23 cellular contexts compared by ENCODE assay signal in the genomic region with DNA sequence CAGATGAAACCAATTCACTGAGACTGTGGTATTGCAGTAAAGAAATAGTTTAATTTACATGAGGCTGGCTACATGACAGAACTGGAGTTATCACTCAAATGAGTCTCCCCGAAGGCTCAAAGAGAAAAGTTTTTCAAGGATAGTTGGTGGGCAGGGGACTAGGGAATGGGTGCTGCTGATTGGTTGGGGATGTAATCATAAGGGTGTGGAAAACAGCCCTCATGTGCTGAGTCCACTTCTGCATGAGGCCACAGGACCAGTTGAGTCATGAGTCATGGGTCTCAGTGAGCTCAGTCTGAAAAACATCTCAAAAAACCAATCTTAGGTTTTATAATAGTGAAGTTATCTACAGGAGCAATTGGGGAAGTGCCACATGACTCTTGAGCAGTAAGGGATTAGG.
DNase-seq lines count a peak whose midpoint lies in the region; ATAC-seq, FAIRE-seq and TF ChIP-seq lines count a peak whose summit lies in the region.
"Had no signal": no experiment of that assay in that cellular context is flagged by ENCODE, and none has a peak within 500 bp of the region (broad histone marks: within the 10 kb centered on the region; RNA-seq: fewer than 3 reads in every experiment).

No MANE protein-coding gene starts in this region.

- peaks cover 7% of the 10 kb centered on the region for H3K27me3 Mint-ChIP-seq in endothelial cell (ENCODE audit: unreplicated experiment)

- no TSS peak for BruUV-seq in K562 (replicated peaks; lab: Mats Ljungman, UMichigan)

- H3K27me3 ChIP-seq in K562 (ENCODE audit: control insufficient read depth in 2 of 2, insufficient read depth in 2 of 2, low read length in 2 of 2) = no peaks in the 10 kb centered on the region
- H3K27me3 ChIP-seq in esophagus squamous epithelium = no peaks in the 10 kb centered on the region

- H3K4me3 Mint-ChIP-seq in endothelial cell (ENCODE audit: unreplicated experiment) = no peak overlapping the region
- H3K4me3 Mint-ChIP-seq: CD4-positive, alpha-beta T cell; HFFc6 had no signal

- H3K79me2 ChIP-seq in K562 (ENCODE audit: control insufficient read depth, insufficient read depth, low read length) = no peaks in the 10 kb centered on the region

- H3K36me3 ChIP-seq in HEK293 (ENCODE audit: control insufficient read depth in 2 of 2, insufficient read depth in 1 of 2, low read length in 2 of 2) (no peaks in the 10 kb centered on the region), K562 (ENCODE audit: control insufficient read depth, insufficient read depth, low read length) (no peaks in the 10 kb centered on the region; the same call in 2 of the 3 replicates), esophagus squamous epithelium (no peaks in the 10 kb centered on the region)

- no peak for TF ChIP-seq EP300 in K562 (IDR thresholded peaks at IDR 0.05; ENCODE audit: low read length)

- no peak overlapping the region for H3K4me2 ChIP-seq in K562 (ENCODE audit: insufficient read depth, low read length)
- H3K4me2 ChIP-seq: KMS-11 had no signal

- intact Hi-C loops in K562 (cut with micrococcal nuclease) = no loop called here
- intact Hi-C loops in esophagus squamous epithelium (cut with DNase I) = no loop called here

- no peaks in the 10 kb centered on the region for H3K9me1 ChIP-seq in K562 (ENCODE audit: control insufficient read depth, insufficient read depth, low read length)

- no peak for TF ChIP-seq CTCF in HEK293 (tag by site-specific recombination; IDR thresholded peaks at IDR 0.05)
- TF ChIP-seq CTCF in K562 (IDR thresholded peaks at IDR 0.05 in 2 of 3, conservative IDR thresholded peaks at IDR 0.05 in 1 of 3; ENCODE audit: insufficient read depth in 2 of 3, low read depth in 1 of 3, low read length in 3 of 3) = no peak
- TF ChIP-seq CTCF in fibroblast of mammary gland (conservative IDR thresholded peaks at IDR 0.05; ENCODE audit: control insufficient read depth, insufficient read depth, low read depth, low read length) = no peak
- no peak for TF ChIP-seq CTCF in GM13977 (IDR thresholded peaks at IDR 0.05; ENCODE audit: extremely low read depth, insufficient read depth, missing control alignments)
- TF ChIP-seq CTCF in esophagus squamous epithelium (IDR thresholded peaks at IDR 0.05) = no peak
- no peak for TF ChIP-seq CTCF in endothelial cell (IDR thresholded peaks at IDR 0.05; ENCODE audit: unreplicated experiment)

- no peaks in the 10 kb centered on the region for H4K20me1 ChIP-seq in K562 (replicated peaks; ENCODE audit: control insufficient read depth, insufficient read depth, low read length)

- FAIRE-seq in K562 (lab: Jason Lieb, UNC) = no peak
- FAIRE-seq: H54, HTR-8/SVneo had no signal

- H3K27ac ChIP-seq in HEK293 (ENCODE audit: extremely low read depth, low read depth, low read length) (no peak overlapping the region), K562 (ENCODE audit: extremely low read depth, low read depth, low read length) (no peak overlapping the region), esophagus squamous epithelium (no peak overlapping the region)
- H3K27ac ChIP-seq: KMS-11, RWPE1 had no signal

- no peak overlapping the region for H2AFZ ChIP-seq in K562 (ENCODE audit: low read depth, low read length)

- ATAC-seq in K562 = no peak
- ATAC-seq: SK-N-SH treated with all-trans-retinoic acid at 6 μM for 48 hours had no signal

- TF ChIP-seq POLR2A in K562 (conservative IDR thresholded peaks at IDR 0.05) = no peak
- no peak for TF ChIP-seq POLR2A in esophagus squamous epithelium (IDR thresholded peaks at IDR 0.05)

- no peaks in the 10 kb centered on the region for H3K9me3 ChIP-seq in HEK293 (ENCODE audit: control insufficient read depth, insufficient read depth, low read depth, low read length)
- H3K9me3 ChIP-seq in K562 (replicated peaks; ENCODE audit: control insufficient read depth, insufficient read depth, low read depth, low read length) = peaks cover 29% of the 10 kb centered on the region
- H3K9me3 ChIP-seq in esophagus squamous epithelium = peaks cover 0 to 32% (median 17%) of the 10 kb centered on the region in 3 donors

- no peaks in the 10 kb centered on the region for H3K4me1 Mint-ChIP-seq in endothelial cell (ENCODE audit: unreplicated experiment)

- 71% methylated on average over 1 of the region's 1 CpG for WGBS in K562 (ENCODE audit: insufficient coverage, low coverage, missing lambda C conversion rate)
- WGBS in esophagus squamous epithelium, 2 donors = 93 to 100% methylated on average over 1 of the region's 1 CpG

- H3K27ac Mint-ChIP-seq in endothelial cell (ENCODE audit: unreplicated experiment) = no peak overlapping the region
- H3K27ac Mint-ChIP-seq: CD4-positive, alpha-beta T cell; HFFc6 had no signal

- H3K9me3 Mint-ChIP-seq in endothelial cell (ENCODE audit: unreplicated experiment) = peaks cover 8% of the 10 kb centered on the region

- DNase-seq in K562 (ENCODE audit: extremely low read depth in 1 of 4, low spot score in 3 of 4) (no peak), fibroblast of mammary gland (ENCODE audit: low read depth) (peak; percentile 41), stromal cell of bone marrow (ENCODE audit: low read depth) (peak; percentile 59), GM13977 (ENCODE audit: low spot score) (no peak), esophagus squamous epithelium (lab: John Stamatoyannopoulos, UW) (no peak), pons (ENCODE audit: low spot score) (no peak), endothelial cell (ENCODE audit: low spot score) (no peak)
- DNase-seq: CD4-positive, alpha-beta T cell; DND-41; GDM1; HFFc6; NCI-H1105; NCI-H146; NCI-H2029; NCI-H226; NCI-H510A treated with DMSO at 0.1 percent for 48 hours; NCI-H748 treated with DMSO at 0.1 percent for 48 hours had no signal

- CTCF ChIA-PET in HEK293 (lab: Yijun Ruan, JAX) = no interaction called here
- CTCF ChIA-PET in K562 (lab: Yijun Ruan, JAX; ENCODE audit: low intra/inter-chr PET ratio) = no interaction called here

- POLR2A ChIA-PET in HEK293 (lab: Yijun Ruan, JAX) = no interaction called here
- POLR2A ChIA-PET in K562 (lab: Yijun Ruan, JAX) = no interaction called here

- in situ Hi-C loops in K562 (cut with MboI) (no loop called here), GM13977 (cut with MboI; ENCODE audit: low pct_unique_long_range_greater_than_20kb, low sequenced_read_pairs, unreplicated experiment) (no loop called here)

- H3K36me3 Mint-ChIP-seq in endothelial cell (ENCODE audit: low read depth, unreplicated experiment) = peaks cover 11% of the 10 kb centered on the region

- TF ChIP-seq RAD21 in K562 (CRISPR knock-in tag; conservative IDR thresholded peaks at IDR 0.05 in 1 of 2, IDR thresholded peaks at IDR 0.05 in 1 of 2) = no peak

- H3K4me3 ChIP-seq in HEK293 (ENCODE audit: low read depth, low read length) (no peak overlapping the region), K562 (no peak overlapping the region), fibroblast of mammary gland (ENCODE audit: control insufficient read depth, low read depth, low read length) (no peak overlapping the region), esophagus squamous epithelium (no peak overlapping the region)

- H3K4me1 ChIP-seq in HEK293 (ENCODE audit: control insufficient read depth, insufficient read depth, low read length) (peaks cover 5% of the 10 kb centered on the region), K562 (replicated peaks in 1 of 2; ENCODE audit: control insufficient read depth in 2 of 2, insufficient read depth in 2 of 2, low read length in 2 of 2) (no peaks in the 10 kb centered on the region), esophagus squamous epithelium (no peaks in the 10 kb centered on the region)

- H3K9ac ChIP-seq in K562 (ENCODE audit: insufficient read depth in 1 of 2, low read depth in 2 of 2, low read length in 2 of 2) = no peak overlapping the region
- H3K9ac ChIP-seq: KMS-11 had no signal

TF ChIP-seq in HEK293, 187 proteins besides CTCF, POLR2A, EP300 and RAD21:
- no peak for TF ChIP-seq ZNF423 (tag by site-specific recombination; IDR thresholded peaks at IDR 0.05)
- no peak for TF ChIP-seq ZNF529 (tag by site-specific recombination; IDR thresholded peaks at IDR 0.05; ENCODE audit: insufficient replicate concordance)
- no peak for TF ChIP-seq ZFP37 (tag by site-specific recombination; IDR thresholded peaks at IDR 0.05)
- TF ChIP-seq ZSCAN4 (tag by site-specific recombination; IDR thresholded peaks at IDR 0.05) = no peak
- TF ChIP-seq SETDB1 (IDR thresholded peaks at IDR 0.05; ENCODE audit: insufficient read length, low read length) = peak; percentile 25

TF ChIP-seq in K562, 482 proteins besides CTCF, POLR2A, EP300 and RAD21 (continues in another document):
- TF ChIP-seq, protein P1, sequence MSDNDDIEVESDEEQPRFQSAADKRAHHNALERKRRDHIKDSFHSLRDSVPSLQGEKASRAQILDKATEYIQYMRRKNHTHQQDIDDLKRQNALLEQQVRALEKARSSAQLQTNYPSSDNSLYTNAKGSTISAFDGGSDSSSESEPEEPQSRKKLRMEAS (CRISPR knock-in tag; IDR thresholded peaks at IDR 0.05) = peak; percentile 21; the same call in 1 of the 2 replicates
- peak; percentile 44; the same call in 1 of the 2 replicates for TF ChIP-seq L3MBTL2 (IDR thresholded peaks at IDR 0.05)
- no peak for TF ChIP-seq CXXC5 (CRISPR knock-in tag; IDR thresholded peaks at IDR 0.05)
- TF ChIP-seq TRIM24 (IDR thresholded peaks at IDR 0.05) = peak; percentile 15 to 71; a peak in 2 of 4 replicates
- TF ChIP-seq, protein P2, sequence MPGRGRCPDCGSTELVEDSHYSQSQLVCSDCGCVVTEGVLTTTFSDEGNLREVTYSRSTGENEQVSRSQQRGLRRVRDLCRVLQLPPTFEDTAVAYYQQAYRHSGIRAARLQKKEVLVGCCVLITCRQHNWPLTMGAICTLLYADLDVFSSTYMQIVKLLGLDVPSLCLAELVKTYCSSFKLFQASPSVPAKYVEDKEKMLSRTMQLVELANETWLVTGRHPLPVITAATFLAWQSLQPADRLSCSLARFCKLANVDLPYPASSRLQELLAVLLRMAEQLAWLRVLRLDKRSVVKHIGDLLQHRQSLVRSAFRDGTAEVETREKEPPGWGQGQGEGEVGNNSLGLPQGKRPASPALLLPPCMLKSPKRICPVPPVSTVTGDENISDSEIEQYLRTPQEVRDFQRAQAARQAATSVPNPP (IDR thresholded peaks at IDR 0.05; ENCODE audit: borderline replicate concordance, insufficient read depth, insufficient read length) = no peak
- no peak for TF ChIP-seq ZNF707 (CRISPR knock-in tag; conservative IDR thresholded peaks at IDR 0.05)
- TF ChIP-seq SIN3A (IDR thresholded peaks at IDR 0.05; ENCODE audit: borderline replicate concordance in 2 of 2, control insufficient read depth in 1 of 2, low read depth in 2 of 2, low read length in 2 of 2) = no peak
- TF ChIP-seq ZKSCAN8 (CRISPR knock-in tag; IDR thresholded peaks at IDR 0.05) = no peak
- peak; percentile 58; the same call in 1 of the 2 replicates for TF ChIP-seq SPI1 (IDR thresholded peaks at IDR 0.05; ENCODE audit: borderline replicate concordance, low read depth, low read length)
- 0 out of 2 replicates have a peak, but pooled peaks have one; percentile 26 for TF ChIP-seq FOSL1 (tag; conservative IDR thresholded peaks at IDR 0.05)
- no peak for TF ChIP-seq TAL1 (IDR thresholded peaks at IDR 0.05)
- TF ChIP-seq ZC3H8 (IDR thresholded peaks at IDR 0.05) = no peak
- TF ChIP-seq ZNF324 (CRISPR knock-in tag; IDR thresholded peaks at IDR 0.05) = peak; percentile 85
- no peak for TF ChIP-seq NELFE (IDR thresholded peaks at IDR 0.05; ENCODE audit: insufficient read depth, insufficient read length)

Comparison
In these comparisons a context has a peak if more than half of its experiments do, and no peak if none do; other contexts are left out.
1. DNase-seq: peak in fibroblast of mammary gland (single experiment) and stromal cell of bone marrow (single experiment); none in K562 (0 of 4), GM13977 (single experiment), esophagus squamous epithelium (single experiment), pons (single experiment) and endothelial cell (single experiment).
2. Of the 44 proteins assayed by ChIP-seq in both K562 and HEK293: peak only in K562: TRIM28 and ZNF324; only in HEK293: SETDB1; in both: none; in neither: 41.